Comparison of ENCODE assay signal across 9 cellular contexts in the genomic region with DNA sequence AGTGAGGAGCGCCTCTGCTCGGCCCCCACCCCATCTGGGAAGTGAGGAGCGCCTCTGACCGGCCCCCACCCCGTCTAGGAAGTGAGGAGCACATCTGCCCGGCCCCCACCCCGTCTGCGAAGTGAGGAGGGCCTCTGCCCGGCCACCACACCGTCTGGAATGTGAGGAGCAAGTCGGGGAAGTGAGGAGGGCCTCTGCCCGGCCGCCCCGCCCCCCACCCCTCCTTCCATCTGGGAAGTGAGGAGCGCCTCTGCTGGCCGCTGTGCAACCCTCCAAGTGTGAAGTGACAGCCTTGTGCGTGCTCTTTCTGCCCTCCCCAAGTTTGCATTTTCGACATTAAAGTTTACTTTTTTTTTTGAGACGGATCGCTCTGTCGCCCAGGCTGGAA. TPM values are rescaled to one million over a fixed set of nuclear protein-coding genes. Genes with fewer than 3 reads are reported as not detected.
DNase-seq lines count a peak whose midpoint lies in the region; ATAC-seq and TF ChIP-seq lines count a peak whose summit lies in the region.
"Had no signal": no experiment of that assay in that cellular context is flagged by ENCODE, and none has a peak within 500 bp of the region (broad histone marks: within the 10 kb centered on the region; RNA-seq: fewer than 3 reads in every experiment).

No MANE protein-coding gene starts in this region.

- CTCF ChIA-PET in OCI-LY7 (lab: Charles Lee; ENCODE audit: unreplicated experiment): no interaction called here

- POLR2A ChIA-PET in OCI-LY7 (lab: Charles Lee): no interaction called here

- no peaks in the 10 kb centered on the region for H4K20me1 ChIP-seq in OCI-LY7 (ENCODE audit: insufficient read depth, low read length)

- DNase-seq in CD14-positive monocyte (ENCODE audit: low spot score): no peak
- DNase-seq in OCI-LY7 (ENCODE audit: low spot score): peak; percentile 43
- DNase-seq in epithelial cell of proximal tubule (ENCODE audit: low read depth): no peak
- DNase-seq in ascending aorta (ENCODE audit: low spot score in 2 of 2): no peak
- no peak for DNase-seq in 8988T
- DNase-seq: NCI-H524 treated with DMSO at 0.1 percent for 48 hours had no signal

- H3K79me2 ChIP-seq in OCI-LY7 (ENCODE audit: insufficient read depth, low read depth, low read length): peaks cover 8% of the 10 kb centered on the region; the same call in 1 of the 2 replicates

- BruUV-seq in OCI-LY7 (replicated peaks; lab: Mats Ljungman, UMichigan): no TSS peak

- H3K9ac ChIP-seq in mucosa of stomach (ENCODE audit: low read length): peak overlapping the region; percentile 8

- TF ChIP-seq EP300 in gastroesophageal sphincter (IDR thresholded peaks at IDR 0.05): no peak

- H3K9me3 Mint-ChIP-seq in CD14-positive monocyte: peaks cover 0 to 5% (median under 1%) of the 10 kb centered on the region in 7 donors

- H3K9me3 ChIP-seq in OCI-LY7 (ENCODE audit: low read length) (no peaks in the 10 kb centered on the region), mucosa of stomach (ENCODE audit: control insufficient read depth, low read length) (no peaks in the 10 kb centered on the region), ascending aorta (no peaks in the 10 kb centered on the region), gastroesophageal sphincter (no peaks in the 10 kb centered on the region)

- H3K4me1 ChIP-seq in OCI-LY7 (ENCODE audit: insufficient read depth, low read length, poor library complexity, severe bottlenecking) (peaks cover 13% of the 10 kb centered on the region), mucosa of stomach (ENCODE audit: control insufficient read depth, insufficient read depth, low read length) (peaks cover 6% of the 10 kb centered on the region), ascending aorta (peaks cover 0 to 15% of the 10 kb centered on the region in 2 donors), gastroesophageal sphincter (peaks cover 0 to 14% (median 0%) of the 10 kb centered on the region in 3 donors)

- no peak overlapping the region for H2AFZ ChIP-seq in OCI-LY7 (ENCODE audit: low read length)

- H3K27me3 Mint-ChIP-seq in CD14-positive monocyte (ENCODE audit: low read depth in 3 of 3): no peaks in the 10 kb centered on the region

- H3K36me3 ChIP-seq in OCI-LY7 (ENCODE audit: insufficient read depth, low read length): peaks cover 3% of the 10 kb centered on the region; the same call in 1 of the 2 replicates
- H3K36me3 ChIP-seq in mucosa of stomach (ENCODE audit: control insufficient read depth, insufficient read depth, low read length): no peaks in the 10 kb centered on the region
- H3K36me3 ChIP-seq in ascending aorta: peaks cover 0 to 10% of the 10 kb centered on the region in 2 donors
- H3K36me3 ChIP-seq in gastroesophageal sphincter: peaks cover 0 to 17% of the 10 kb centered on the region in 2 donors

- H3K4me2 ChIP-seq in OCI-LY7 (ENCODE audit: low read length): peak overlapping the region; percentile 29; the same call in 1 of the 2 replicates

- intact Hi-C loops in CD14-positive monocyte (cut with micrococcal nuclease): loop anchor here in 1 of 2 donors (10.0 kb wide), 1 partner anchor 67 kb away; a partner anchor contains a TSS
- intact Hi-C loops in OCI-LY7 (cut with micrococcal nuclease; ENCODE audit: unreplicated experiment): no loop called here
- intact Hi-C loops in ascending aorta (cut with DNase I): loop anchor here (10.0 kb wide), 1 partner anchor 1613 kb away; a partner anchor contains a TSS

- H3K27me3 ChIP-seq in mucosa of stomach (ENCODE audit: control insufficient read depth, insufficient read depth, low read length) (no peaks in the 10 kb centered on the region), ascending aorta (no peaks in the 10 kb centered on the region), gastroesophageal sphincter (no peaks in the 10 kb centered on the region)

- H3K4me3 Mint-ChIP-seq in CD14-positive monocyte: peak overlapping the region; percentile 81 to 87

- TF ChIP-seq CTCF in CD14-positive monocyte (IDR thresholded peaks at IDR 0.05): peak; percentile 27
- TF ChIP-seq CTCF in OCI-LY7 (conservative IDR thresholded peaks at IDR 0.05; ENCODE audit: low read length): peak; percentile 61
- peak; percentile 39 for TF ChIP-seq CTCF in epithelial cell of proximal tubule (conservative IDR thresholded peaks at IDR 0.05; ENCODE audit: low read depth, low read length)
- TF ChIP-seq CTCF in ascending aorta (IDR thresholded peaks at IDR 0.05): peak in 1 of 3 experiments; percentile 25
- peak in 2 of 4 experiments; percentile 25 to 38 for TF ChIP-seq CTCF in gastroesophageal sphincter (IDR thresholded peaks at IDR 0.05)

- no peak overlapping the region for H3K27ac ChIP-seq in OCI-LY7 (ENCODE audit: low read depth, low read length, poor library complexity, severe bottlenecking)
- H3K27ac ChIP-seq in ascending aorta: no peak overlapping the region
- no peak overlapping the region for H3K27ac ChIP-seq in gastroesophageal sphincter

- H3K4me3 ChIP-seq in OCI-LY7 (ENCODE audit: low read depth, low read length, poor library complexity, severe bottlenecking): peak overlapping the region; percentile 14
- peak overlapping the region; percentile 24 for H3K4me3 ChIP-seq in epithelial cell of proximal tubule (ENCODE audit: low read depth, low read length)
- no peak overlapping the region for H3K4me3 ChIP-seq in mucosa of stomach (ENCODE audit: low read length)
- peak overlapping the region in 1 of 2 donors; percentile 47 for H3K4me3 ChIP-seq in ascending aorta
- peak overlapping the region in 1 of 2 donors; percentile 39 for H3K4me3 ChIP-seq in gastroesophageal sphincter

- H3K9me2 ChIP-seq in OCI-LY7 (ENCODE audit: insufficient read depth, low read length): no peaks in the 10 kb centered on the region

- WGBS in gastroesophageal sphincter (ENCODE audit: low coverage in 1 of 2), 2 donors: 60% methylated on average over 1 of the region's 21 CpGs; no CpG with 5 or more reads in 1 of the 2 donors

- ATAC-seq in HG02678 (IDR thresholded peaks at IDR 0.05; ENCODE audit: unreplicated experiment) (no peak), gastroesophageal sphincter (no peak)

- TF ChIP-seq POLR2A in gastroesophageal sphincter (IDR thresholded peaks at IDR 0.05): no peak

- H3K27ac Mint-ChIP-seq in CD14-positive monocyte: peak overlapping the region in 2 of 7 donors; percentile 71 to 81

- H3K36me3 Mint-ChIP-seq in CD14-positive monocyte: peaks cover 14 to 15% of the 10 kb centered on the region in 2 donors

- peaks cover 21% of the 10 kb centered on the region for H3K4me1 Mint-ChIP-seq in CD14-positive monocyte

RNA-seq across cellular contexts. Expression of a gene that starts 5.1 kb away (rescaled TPM):
- 10 to 100 TPM in 1 of 2 donors, 1 to 10 TPM in 1; 8.1 to 12.3 TPM for polyA plus RNA-seq in CD14-positive monocyte
- total RNA-seq in OCI-LY7 (2014; rRNA removed; shearing (Covaris generic)): 66.4 and 74.6 TPM in 2 replicates
- total RNA-seq in OCI-LY7 (2022) (51.4 and 56.5 TPM in 2 replicates), epithelial cell of proximal tubule (32.1 and 43.3 TPM in 2 replicates), ascending aorta (55.6 TPM), gastroesophageal sphincter (10 to 100 TPM; 38.2 to 79.7 (median 53.5) TPM)
